Comparison of ENCODE assay signal across 24 cellular contexts in the genomic region with DNA sequence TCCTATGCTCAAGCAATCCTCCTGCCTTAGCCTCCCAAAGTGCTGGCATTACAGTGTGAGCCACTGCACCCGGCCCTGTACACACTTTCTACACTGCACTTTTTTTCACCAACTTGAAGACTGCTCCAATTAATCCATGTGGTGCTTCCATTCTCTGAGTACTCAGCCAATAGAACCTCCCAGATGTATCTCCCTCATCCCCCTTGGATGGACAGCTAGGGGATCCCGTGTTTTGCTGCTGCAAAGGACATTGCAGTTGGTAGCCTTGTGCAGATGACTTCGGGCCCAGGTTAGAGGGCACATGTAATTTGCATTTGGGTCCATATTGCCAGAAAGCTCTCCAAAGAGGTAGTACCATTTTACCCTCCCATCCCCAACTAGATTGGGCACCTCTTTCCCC.
"Had no signal": no experiment of that assay in that cellular context is flagged by ENCODE, and none has a peak within 500 bp of the region (broad histone marks: within the 10 kb centered on the region; RNA-seq: fewer than 3 reads in every experiment).

No MANE protein-coding gene starts in this region.

- H3K36me3 ChIP-seq: left lung, lower lobe of right lung, ovary, right atrium auricular region, right lobe of liver, stomach, thoracic aorta, tibial artery, uterus had no signal

- H3K4me3 Mint-ChIP-seq: immature natural killer cell; naive thymus-derived CD8-positive, alpha-beta T cell; stimulated activated naive B cell treated with anti-CD40 and anti-IgM and Interleukin-4, amounts not matched to agents 10 μg/mL and 1 μg/mL and 100 μg/mL, for 72 hours had no signal

- H3K27me3 Mint-ChIP-seq: naive thymus-derived CD8-positive, alpha-beta T cell; progenitor cell of endocrine pancreas had no signal

- H3K27me3 ChIP-seq: ovary, right atrium auricular region, right lobe of liver, tibial artery, uterus had no signal

- H3K27ac Mint-ChIP-seq: immature natural killer cell; stimulated activated naive B cell treated with anti-CD40 and anti-IgM and Interleukin-4, amounts not matched to agents 10 μg/mL and 1 μg/mL and 100 μg/mL, for 72 hours had no signal

- H3K27ac ChIP-seq: left lung, lower lobe of right lung, right lobe of liver, thoracic aorta, tibial artery had no signal

- DNase-seq: hippocampal formation; immature natural killer cell; kidney; left colon; left lung; lower lobe of right lung; mammary epithelial cell; mesenchymal stem cell; naive thymus-derived CD8-positive, alpha-beta T cell; nephron progenitor cell; ovary; right lobe of liver; stimulated activated CD4-positive, alpha-beta T cell treated with anti-CD3 and anti-CD28 coated beads, Interleukin-1b, Interleukin-23, amount 100 ng/mL, for 48 hours; stimulated activated CD4-positive, alpha-beta T cell treated with anti-CD3 and anti-CD28 coated beads, Interleukin-4, amount 100 ng/mL, for 1 hour; stimulated activated naive B cell treated with anti-CD40 and anti-IgM and Interleukin-4, amounts not matched to agents 10 μg/mL and 1 μg/mL and 100 μg/mL, for 72 hours; stimulated activated naive CD8-positive, alpha-beta T cell treated with anti-CD3 and anti-CD28 coated beads, Interleukin-15, Interleukin-2, amounts not matched to agents 100 U/mL and 50 U/mL, for 24 hours; stomach; tibial artery; trophoblast cell; uterus had no signal

- H3K9me3 ChIP-seq: left lung, lower lobe of right lung, ovary, right atrium auricular region, right lobe of liver, stomach, thoracic aorta, tibial artery, uterus had no signal

- H3K9me3 Mint-ChIP-seq: immature natural killer cell; naive thymus-derived CD8-positive, alpha-beta T cell; nephron progenitor cell; stimulated activated naive B cell treated with anti-CD40 and anti-IgM and Interleukin-4, amounts not matched to agents 10 μg/mL and 1 μg/mL and 100 μg/mL, for 72 hours had no signal

- ATAC-seq: left colon; left lung; lower lobe of right lung; naive thymus-derived CD8-positive, alpha-beta T cell; right lobe of liver; stimulated activated naive B cell treated with anti-CD40 and anti-IgM and Interleukin-4, amounts not matched to agents 10 μg/mL and 1 μg/mL and 100 μg/mL, for 72 hours; stimulated activated naive CD8-positive, alpha-beta T cell treated with anti-CD3 and anti-CD28 coated beads, Interleukin-15, Interleukin-2, amounts not matched to agents 100 U/mL and 50 U/mL, for 24 hours had no signal

- H3K36me3 Mint-ChIP-seq: naive thymus-derived CD8-positive, alpha-beta T cell had no signal

- H3K4me3 ChIP-seq: left lung, lower lobe of right lung, ovary, right atrium auricular region, right lobe of liver, smooth muscle cell, stomach, thoracic aorta, tibial artery, uterus had no signal
